20 cellular contexts compared by ENCODE assay signal in genomic region chr6:163971841-163972838, GRCh38.
DNase-seq lines count a peak whose midpoint lies in the region; ATAC-seq and TF ChIP-seq lines count a peak whose summit lies in the region.
"Had no signal": no experiment of that assay in that cellular context is flagged by ENCODE, and none has a peak within 500 bp of the region (broad histone marks: within the 10 kb centered on the region; RNA-seq: fewer than 3 reads in every experiment).

No MANE protein-coding gene starts in this region.

- H3K27ac Mint-ChIP-seq in Caco-2 (ENCODE audit: unreplicated experiment) (peak overlapping the region; percentile 48), H9 (no peak overlapping the region), neural progenitor cell (peak overlapping the region; percentile 17)
- no peak overlapping the region for H3K27ac Mint-ChIP-seq in activated T-helper 17 cell treated with anti-CD3 and anti-CD28 coated beads, Interleukin-2, amount 50 U/mL, for 72 hours

- H3K4me2 ChIP-seq in H9 (ENCODE audit: insufficient read depth, insufficient read length, low read length) = no peak overlapping the region
- H3K4me2 ChIP-seq in neural progenitor cell = no peak overlapping the region
- H3K4me2 ChIP-seq: A549 had no signal

- H2AK5ac ChIP-seq in H9 (ENCODE audit: insufficient read length, low read length) = no peak overlapping the region

- DNase-seq in Caco-2 = peak; percentile 47 to 60
- DNase-seq in H9 = no peak
- no peak for DNase-seq in body of pancreas
- no peak for DNase-seq in neural progenitor cell (ENCODE audit: low spot score)
- DNase-seq in amygdala (lab: John Stamatoyannopoulos, UW) = no peak
- no peak for DNase-seq in T-helper 9 cell
- DNase-seq in coronary artery (ENCODE audit: low spot score) = no peak
- DNase-seq: BE2C, DMS79 treated with DMSO at 0.1 percent for 48 hours, GOT3, KBM-7, MM.1S, NCI-H1092, NCI-H1436, NCI-H2029, NCI-H2171, NCI-H524 treated with DMSO at 0.1 percent for 48 hours, Right ventricle myocardium superior had no signal

- no peak overlapping the region for H3T11ph ChIP-seq in H9 (ENCODE audit: low read length)

- no peak overlapping the region for H4K91ac ChIP-seq in H9 (ENCODE audit: insufficient read length, low read depth, low read length)

- H3K79me2 ChIP-seq in H9 (ENCODE audit: insufficient read depth, low read length) (no peaks in the 10 kb centered on the region), neural progenitor cell (ENCODE audit: low read depth) (no peaks in the 10 kb centered on the region)

- no peak overlapping the region for H2BK120ac ChIP-seq in H9 (ENCODE audit: low read depth, low read length, poor library complexity, severe bottlenecking)

- H3K23ac ChIP-seq in H9 (ENCODE audit: insufficient read length, low read depth, low read length) = no peak overlapping the region

- no CpG with 5 or more reads among the region's 59 CpGs for WGBS in H9 (ENCODE audit: extremely low coverage, insufficient read length, low lambda C conversion rate)
- 77 to 78% methylated on average over 57 to 59 of the region's 59 CpGs for WGBS in body of pancreas, 2 donors

- POLR2A ChIA-PET in Caco-2 (lab: Charles Lee) = no interaction called here

- H2BK15ac ChIP-seq in H9 (ENCODE audit: low read depth, low read length) = no peak overlapping the region

- H3K4ac ChIP-seq in H9 (ENCODE audit: low read depth, low read length) = no peak overlapping the region

- H3K9me3 Mint-ChIP-seq in Caco-2 (ENCODE audit: unreplicated experiment) (no peaks in the 10 kb centered on the region), H9 (peaks cover 2 to 10% of the 10 kb centered on the region in 2 experiments; a peak in 4 of 5 replicates), neural progenitor cell (peaks cover 10% of the 10 kb centered on the region)
- no peaks in the 10 kb centered on the region for H3K9me3 Mint-ChIP-seq in activated T-helper 17 cell treated with anti-CD3 and anti-CD28 coated beads, Interleukin-2, amount 50 U/mL, for 72 hours

- no peaks in the 10 kb centered on the region for H3K27me3 ChIP-seq in Caco-2 (replicated peaks; ENCODE audit: control insufficient read depth, insufficient read depth, low read length)
- no peaks in the 10 kb centered on the region for H3K27me3 ChIP-seq in H9 (ENCODE audit: insufficient read depth, low read length)
- no peaks in the 10 kb centered on the region for H3K27me3 ChIP-seq in body of pancreas
- H3K27me3 ChIP-seq in neural progenitor cell = no peaks in the 10 kb centered on the region
- H3K27me3 ChIP-seq: BE2C had no signal

- H3K9me3 ChIP-seq in Caco-2 (no peaks in the 10 kb centered on the region; the same call in 1 of the 2 replicates), H9 (ENCODE audit: control insufficient read depth, low read depth, low read length) (no peaks in the 10 kb centered on the region), body of pancreas (no peaks in the 10 kb centered on the region), neural progenitor cell (ENCODE audit: low read depth) (no peaks in the 10 kb centered on the region)
- H3K9me3 ChIP-seq: A549, BE2C had no signal

- no peak overlapping the region for H3K14ac ChIP-seq in H9 (ENCODE audit: insufficient read depth, low read length)

- H2BK12ac ChIP-seq in H9 (ENCODE audit: insufficient read length, low read depth, low read length) = no peak overlapping the region

- CTCF ChIA-PET in Caco-2 (lab: Charles Lee) = interaction anchor here (0.6 to 1.3 kb wide), 4 partner anchors 12 to 90 kb away, joined by 3 to 5 read pairs (median 3); no protein-coding TSS in a partner anchor

- H3K27ac ChIP-seq in H9 (ENCODE audit: insufficient read length, low read depth, low read length) (no peak overlapping the region), body of pancreas (no peak overlapping the region), neural progenitor cell (no peak overlapping the region), coronary artery (no peak overlapping the region)
- H3K27ac ChIP-seq: A549 had no signal

- no peaks in the 10 kb centered on the region for H3K4me1 Mint-ChIP-seq in Caco-2 (ENCODE audit: low read depth, unreplicated experiment)
- H3K4me1 Mint-ChIP-seq in H9 = no peaks in the 10 kb centered on the region
- peaks cover under 1% of the 10 kb centered on the region for H3K4me1 Mint-ChIP-seq in neural progenitor cell
- no peaks in the 10 kb centered on the region for H3K4me1 Mint-ChIP-seq in activated T-helper 17 cell treated with anti-CD3 and anti-CD28 coated beads, Interleukin-2, amount 50 U/mL, for 72 hours

- H4K8ac ChIP-seq in H9 (replicated peaks; ENCODE audit: insufficient read length, low read depth, low read length) = no peak overlapping the region

- TF ChIP-seq CTCF in Caco-2 (IDR thresholded peaks at IDR 0.05; ENCODE audit: insufficient read depth in 1 of 2, low read depth in 1 of 2, low read length in 1 of 2, severe bottlenecking in 1 of 2, unreplicated experiment in 1 of 2) (no peak), H9 (conservative IDR thresholded peaks at IDR 0.05) (no peak), body of pancreas (IDR thresholded peaks at IDR 0.05) (no peak), neural progenitor cell (IDR thresholded peaks at IDR 0.05) (no peak), coronary artery (IDR thresholded peaks at IDR 0.05) (no peak)

- intact Hi-C loops in Caco-2 (cut with micrococcal nuclease; ENCODE audit: unreplicated experiment) = no loop called here
- intact Hi-C loops in body of pancreas (cut with DNase I) = no loop called here

- H3K18ac ChIP-seq in H9 (ENCODE audit: insufficient read length, low read depth, low read length) = peak overlapping the region; percentile 65

- H3K27me3 Mint-ChIP-seq in Caco-2 (ENCODE audit: insufficient read depth, unreplicated experiment) (peaks cover 3% of the 10 kb centered on the region), H9 (ENCODE audit: low read depth) (no peaks in the 10 kb centered on the region; the same call in 1 of the 2 replicates), neural progenitor cell (ENCODE audit: insufficient read depth, low read depth) (peaks cover 6% of the 10 kb centered on the region)
- peaks cover 5% of the 10 kb centered on the region for H3K27me3 Mint-ChIP-seq in activated T-helper 17 cell treated with anti-CD3 and anti-CD28 coated beads, Interleukin-2, amount 50 U/mL, for 72 hours

- H3K4me3 ChIP-seq in Caco-2 (ENCODE audit: low read depth, low read length) = peak overlapping the region; percentile 39
- H3K4me3 ChIP-seq in body of pancreas = no peak overlapping the region
- H3K4me3 ChIP-seq in neural progenitor cell = no peak overlapping the region
- H3K4me3 ChIP-seq in coronary artery = no peak overlapping the region
- H3K4me3 ChIP-seq: A549 had no signal

- no peak overlapping the region for H4K5ac ChIP-seq in H9 (ENCODE audit: insufficient read length, low read depth, low read length)

- no peak overlapping the region for H2BK20ac ChIP-seq in H9 (ENCODE audit: low read depth, low read length, poor library complexity, severe bottlenecking)

- H2BK5ac ChIP-seq in H9 (ENCODE audit: insufficient read length, low read length) = no peak overlapping the region

- no peak overlapping the region for H2AFZ ChIP-seq in H9 (ENCODE audit: low read length)
- H2AFZ ChIP-seq in neural progenitor cell (replicated peaks) = no peak overlapping the region

- TF ChIP-seq POLR2A in body of pancreas (IDR thresholded peaks at IDR 0.05) = no peak

- no peak overlapping the region for H3K9ac ChIP-seq in H9 (ENCODE audit: extremely low read depth, insufficient read length, low read length)
- no peak overlapping the region for H3K9ac ChIP-seq in neural progenitor cell

- no peak overlapping the region for H3K56ac ChIP-seq in H9 (ENCODE audit: insufficient read length, low read depth, low read length)

- peak; percentile 50 for ATAC-seq in body of pancreas
- no peak for ATAC-seq in activated T-helper 17 cell treated with anti-CD3 and anti-CD28 coated beads, Interleukin-2, amount 50 U/mL, for 72 hours (replicated peaks)
- ATAC-seq: A549 had no signal

- H3K36me3 Mint-ChIP-seq in Caco-2 (ENCODE audit: insufficient read depth, unreplicated experiment) (no peaks in the 10 kb centered on the region), H9 (ENCODE audit: insufficient read depth in 1 of 3, low read depth in 3 of 3) (no peaks in the 10 kb centered on the region), neural progenitor cell (peaks cover 3% of the 10 kb centered on the region)
- H3K36me3 Mint-ChIP-seq in activated T-helper 17 cell treated with anti-CD3 and anti-CD28 coated beads, Interleukin-2, amount 50 U/mL, for 72 hours (ENCODE audit: low read depth) = no peaks in the 10 kb centered on the region

- H3K4me1 ChIP-seq in Caco-2 (no peaks in the 10 kb centered on the region), H9 (ENCODE audit: insufficient read depth, low read length) (no peaks in the 10 kb centered on the region), body of pancreas (no peaks in the 10 kb centered on the region), neural progenitor cell (no peaks in the 10 kb centered on the region)
- H3K4me1 ChIP-seq: A549, BE2C had no signal

- no peaks in the 10 kb centered on the region for H3F3A ChIP-seq in neural progenitor cell (ENCODE audit: low read depth)

- BruUV-seq in Caco-2 (replicated peaks; lab: Mats Ljungman, UMichigan) = TSS peak; percentile 38

- H3K4me3 Mint-ChIP-seq in Caco-2 (ENCODE audit: unreplicated experiment) (peak overlapping the region; percentile 73), H9 (no peak overlapping the region), neural progenitor cell (no peak overlapping the region)
- H3K4me3 Mint-ChIP-seq in activated T-helper 17 cell treated with anti-CD3 and anti-CD28 coated beads, Interleukin-2, amount 50 U/mL, for 72 hours = no peak overlapping the region

- H3K36me3 ChIP-seq in Caco-2 (ENCODE audit: control insufficient read depth, insufficient read depth, low read length) (no peaks in the 10 kb centered on the region), body of pancreas (replicated peaks in 1 of 2; ENCODE audit: insufficient read depth in 1 of 2, low read depth in 2 of 2) (no peaks in the 10 kb centered on the region), neural progenitor cell (no peaks in the 10 kb centered on the region)
- H3K36me3 ChIP-seq: BE2C had no signal

- H3K79me1 ChIP-seq in H9 (ENCODE audit: insufficient read depth, low read depth, low read length, poor library complexity, severe bottlenecking) = no peaks in the 10 kb centered on the region

- H4K20me1 ChIP-seq in H9 (ENCODE audit: control insufficient read depth, insufficient read depth, insufficient read length) (no peaks in the 10 kb centered on the region), neural progenitor cell (ENCODE audit: low read depth) (no peaks in the 10 kb centered on the region)

- H3K23me2 ChIP-seq in H9 (ENCODE audit: insufficient read length, low read depth, low read length, poor library complexity, severe bottlenecking) = no peaks in the 10 kb centered on the region

Comparison
In these comparisons a context has a peak if more than half of its experiments do, and no peak if none do; other contexts are left out.
1. DNase-seq: peak in Caco-2 (2 of 2); none in H9 (single experiment), body of pancreas (0 of 4), neural progenitor cell (single experiment), amygdala (0 of 56), T-helper 9 cell (single experiment) and coronary artery (single experiment).
2. H3K27ac Mint-ChIP-seq: peak in Caco-2 (single experiment) and neural progenitor cell (single experiment); none in H9 (0 of 3) and activated T-helper 17 cell treated with anti-CD3 and anti-CD28 coated beads, Interleukin-2, amount 50 U/mL, for 72 hours (single experiment).